1 cellular context compared by ENCODE assay signal in genomic region chr1:21312407-21312992, GRCh38.
TF ChIP-seq lines count a peak whose summit lies in the region.

No MANE protein-coding gene starts in this region.

TF ChIP-seq in HepG2, 621 proteins besides CTCF, POLR2A, EP300 and RAD21 (continued from another document and continues in another):
- TF ChIP-seq ZNF576 (CRISPR knock-in tag; IDR thresholded peaks at IDR 0.05) (no peak), POLR2AphosphoS2 (IDR thresholded peaks at IDR 0.05; ENCODE audit: low read depth, low read length) (no peak), MTF1 (CRISPR knock-in tag; IDR thresholded peaks at IDR 0.05) (no peak), ZZZ3 (CRISPR knock-in tag; IDR thresholded peaks at IDR 0.05; ENCODE audit: borderline replicate concordance) (no peak), ZNF570 (CRISPR knock-in tag; IDR thresholded peaks at IDR 0.05; ENCODE audit: borderline replicate concordance) (no peak), SRSF4 (IDR thresholded peaks at IDR 0.05; ENCODE audit: low read depth, low read length, poor library complexity, severe bottlenecking) (no peak), RFX5 (IDR thresholded peaks at IDR 0.05; ENCODE audit: low read depth, low read length) (no peak), ZNF878 (CRISPR knock-in tag; IDR thresholded peaks at IDR 0.05) (0 out of 2 replicates have a peak, but pooled peaks have one; percentile 42), NAIF1 (CRISPR knock-in tag; IDR thresholded peaks at IDR 0.05; ENCODE audit: borderline replicate concordance) (no peak), MAFK (conservative IDR thresholded peaks at IDR 0.05 in 1 of 2, IDR thresholded peaks at IDR 0.05 in 1 of 2; ENCODE audit: low read length in 2 of 2) (no peak), YY1 (IDR thresholded peaks at IDR 0.05; ENCODE audit: insufficient read depth, insufficient replicate concordance, low read depth, low read length) (no peak), MBD4 (IDR thresholded peaks at IDR 0.05; ENCODE audit: borderline replicate concordance, low read length) (no peak), KIAA2018 (CRISPR knock-in tag; IDR thresholded peaks at IDR 0.05; ENCODE audit: borderline replicate concordance) (no peak), ATAD3A (CRISPR knock-in tag; IDR thresholded peaks at IDR 0.05) (no peak), ZNF17 (CRISPR knock-in tag; IDR thresholded peaks at IDR 0.05) (no peak), ZSCAN25 (CRISPR knock-in tag; IDR thresholded peaks at IDR 0.05) (no peak), ZKSCAN1 (IDR thresholded peaks at IDR 0.05; ENCODE audit: low read length) (no peak), MZF1 (CRISPR knock-in tag; IDR thresholded peaks at IDR 0.05; ENCODE audit: borderline replicate concordance) (no peak), ZHX2 (IDR thresholded peaks at IDR 0.05; ENCODE audit: low read depth) (no peak), ZHX2 (CRISPR knock-in tag; IDR thresholded peaks at IDR 0.05; ENCODE audit: borderline replicate concordance) (no peak), AGO1 (IDR thresholded peaks at IDR 0.05; ENCODE audit: low read depth, low read length, poor library complexity, severe bottlenecking) (no peak), CHCHD3 (CRISPR knock-in tag; IDR thresholded peaks at IDR 0.05) (no peak)
- TF ChIP-seq, protein P1, sequence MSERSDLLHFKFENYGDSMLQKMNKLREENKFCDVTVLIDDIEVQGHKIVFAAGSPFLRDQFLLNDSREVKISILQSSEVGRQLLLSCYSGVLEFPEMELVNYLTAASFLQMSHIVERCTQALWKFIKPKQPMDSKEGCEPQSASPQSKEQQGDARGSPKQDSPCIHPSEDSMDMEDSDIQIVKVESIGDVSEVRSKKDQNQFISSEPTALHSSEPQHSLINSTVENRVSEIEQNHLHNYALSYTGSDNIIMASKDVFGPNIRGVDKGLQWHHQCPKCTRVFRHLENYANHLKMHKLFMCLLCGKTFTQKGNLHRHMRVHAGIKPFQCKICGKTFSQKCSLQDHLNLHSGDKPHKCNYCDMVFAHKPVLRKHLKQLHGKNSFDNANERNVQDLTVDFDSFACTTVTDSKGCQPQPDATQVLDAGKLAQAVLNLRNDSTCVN (CRISPR knock-in tag; IDR thresholded peaks at IDR 0.05; ENCODE audit: borderline replicate concordance), result no peak
- TF ChIP-seq, protein P2, sequence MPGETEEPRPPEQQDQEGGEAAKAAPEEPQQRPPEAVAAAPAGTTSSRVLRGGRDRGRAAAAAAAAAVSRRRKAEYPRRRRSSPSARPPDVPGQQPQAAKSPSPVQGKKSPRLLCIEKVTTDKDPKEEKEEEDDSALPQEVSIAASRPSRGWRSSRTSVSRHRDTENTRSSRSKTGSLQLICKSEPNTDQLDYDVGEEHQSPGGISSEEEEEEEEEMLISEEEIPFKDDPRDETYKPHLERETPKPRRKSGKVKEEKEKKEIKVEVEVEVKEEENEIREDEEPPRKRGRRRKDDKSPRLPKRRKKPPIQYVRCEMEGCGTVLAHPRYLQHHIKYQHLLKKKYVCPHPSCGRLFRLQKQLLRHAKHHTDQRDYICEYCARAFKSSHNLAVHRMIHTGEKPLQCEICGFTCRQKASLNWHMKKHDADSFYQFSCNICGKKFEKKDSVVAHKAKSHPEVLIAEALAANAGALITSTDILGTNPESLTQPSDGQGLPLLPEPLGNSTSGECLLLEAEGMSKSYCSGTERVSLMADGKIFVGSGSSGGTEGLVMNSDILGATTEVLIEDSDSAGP (CRISPR knock-in tag; IDR thresholded peaks at IDR 0.05; ENCODE audit: borderline replicate concordance), result no peak; the same call in 1 of the 2 replicates
- TF ChIP-seq, protein P3, sequence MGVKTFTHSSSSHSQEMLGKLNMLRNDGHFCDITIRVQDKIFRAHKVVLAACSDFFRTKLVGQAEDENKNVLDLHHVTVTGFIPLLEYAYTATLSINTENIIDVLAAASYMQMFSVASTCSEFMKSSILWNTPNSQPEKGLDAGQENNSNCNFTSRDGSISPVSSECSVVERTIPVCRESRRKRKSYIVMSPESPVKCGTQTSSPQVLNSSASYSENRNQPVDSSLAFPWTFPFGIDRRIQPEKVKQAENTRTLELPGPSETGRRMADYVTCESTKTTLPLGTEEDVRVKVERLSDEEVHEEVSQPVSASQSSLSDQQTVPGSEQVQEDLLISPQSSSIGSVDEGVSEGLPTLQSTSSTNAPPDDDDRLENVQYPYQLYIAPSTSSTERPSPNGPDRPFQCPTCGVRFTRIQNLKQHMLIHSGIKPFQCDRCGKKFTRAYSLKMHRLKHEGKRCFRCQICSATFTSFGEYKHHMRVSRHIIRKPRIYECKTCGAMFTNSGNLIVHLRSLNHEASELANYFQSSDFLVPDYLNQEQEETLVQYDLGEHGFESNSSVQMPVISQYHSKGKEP (CRISPR knock-in tag; IDR thresholded peaks at IDR 0.05), result no peak
- TF ChIP-seq, protein P4, sequence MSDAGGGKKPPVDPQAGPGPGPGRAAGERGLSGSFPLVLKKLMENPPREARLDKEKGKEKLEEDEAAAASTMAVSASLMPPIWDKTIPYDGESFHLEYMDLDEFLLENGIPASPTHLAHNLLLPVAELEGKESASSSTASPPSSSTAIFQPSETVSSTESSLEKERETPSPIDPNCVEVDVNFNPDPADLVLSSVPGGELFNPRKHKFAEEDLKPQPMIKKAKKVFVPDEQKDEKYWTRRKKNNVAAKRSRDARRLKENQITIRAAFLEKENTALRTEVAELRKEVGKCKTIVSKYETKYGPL (CRISPR knock-in tag; IDR thresholded peaks at IDR 0.05), result no peak
- TF ChIP-seq, protein P5, sequence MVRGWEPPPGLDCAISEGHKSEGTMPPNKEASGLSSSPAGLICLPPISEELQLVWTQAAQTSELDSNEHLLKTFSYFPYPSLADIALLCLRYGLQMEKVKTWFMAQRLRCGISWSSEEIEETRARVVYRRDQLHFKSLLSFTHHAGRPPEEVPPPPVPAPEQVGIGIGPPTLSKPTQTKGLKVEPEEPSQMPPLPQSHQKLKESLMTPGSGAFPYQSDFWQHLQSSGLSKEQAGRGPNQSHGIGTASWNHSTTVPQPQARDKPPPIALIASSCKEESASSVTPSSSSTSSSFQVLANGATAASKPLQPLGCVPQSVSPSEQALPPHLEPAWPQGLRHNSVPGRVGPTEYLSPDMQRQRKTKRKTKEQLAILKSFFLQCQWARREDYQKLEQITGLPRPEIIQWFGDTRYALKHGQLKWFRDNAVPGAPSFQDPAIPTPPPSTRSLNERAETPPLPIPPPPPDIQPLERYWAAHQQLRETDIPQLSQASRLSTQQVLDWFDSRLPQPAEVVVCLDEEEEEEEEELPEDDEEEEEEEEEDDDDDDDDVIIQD (CRISPR knock-in tag; IDR thresholded peaks at IDR 0.05; ENCODE audit: low read depth), result no peak
- TF ChIP-seq, protein P6, sequence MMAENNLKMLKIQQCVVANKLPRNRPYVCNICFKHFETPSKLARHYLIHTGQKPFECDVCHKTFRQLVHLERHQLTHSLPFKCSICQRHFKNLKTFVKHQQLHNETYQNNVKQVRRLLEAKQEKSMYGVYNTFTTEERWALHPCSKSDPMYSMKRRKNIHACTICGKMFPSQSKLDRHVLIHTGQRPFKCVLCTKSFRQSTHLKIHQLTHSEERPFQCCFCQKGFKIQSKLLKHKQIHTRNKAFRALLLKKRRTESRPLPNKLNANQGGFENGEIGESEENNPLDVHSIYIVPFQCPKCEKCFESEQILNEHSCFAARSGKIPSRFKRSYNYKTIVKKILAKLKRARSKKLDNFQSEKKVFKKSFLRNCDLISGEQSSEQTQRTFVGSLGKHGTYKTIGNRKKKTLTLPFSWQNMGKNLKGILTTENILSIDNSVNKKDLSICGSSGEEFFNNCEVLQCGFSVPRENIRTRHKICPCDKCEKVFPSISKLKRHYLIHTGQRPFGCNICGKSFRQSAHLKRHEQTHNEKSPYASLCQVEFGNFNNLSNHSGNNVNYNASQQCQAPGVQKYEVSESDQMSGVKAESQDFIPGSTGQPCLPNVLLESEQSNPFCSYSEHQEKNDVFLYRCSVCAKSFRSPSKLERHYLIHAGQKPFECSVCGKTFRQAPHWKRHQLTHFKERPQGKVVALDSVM (CRISPR knock-in tag; IDR thresholded peaks at IDR 0.05), result peak; percentile 100
- TF ChIP-seq, protein P7, sequence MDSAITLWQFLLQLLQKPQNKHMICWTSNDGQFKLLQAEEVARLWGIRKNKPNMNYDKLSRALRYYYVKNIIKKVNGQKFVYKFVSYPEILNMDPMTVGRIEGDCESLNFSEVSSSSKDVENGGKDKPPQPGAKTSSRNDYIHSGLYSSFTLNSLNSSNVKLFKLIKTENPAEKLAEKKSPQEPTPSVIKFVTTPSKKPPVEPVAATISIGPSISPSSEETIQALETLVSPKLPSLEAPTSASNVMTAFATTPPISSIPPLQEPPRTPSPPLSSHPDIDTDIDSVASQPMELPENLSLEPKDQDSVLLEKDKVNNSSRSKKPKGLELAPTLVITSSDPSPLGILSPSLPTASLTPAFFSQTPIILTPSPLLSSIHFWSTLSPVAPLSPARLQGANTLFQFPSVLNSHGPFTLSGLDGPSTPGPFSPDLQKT (CRISPR knock-in tag; IDR thresholded peaks at IDR 0.05; ENCODE audit: borderline replicate concordance), result no peak
